In the genomic region with DNA sequence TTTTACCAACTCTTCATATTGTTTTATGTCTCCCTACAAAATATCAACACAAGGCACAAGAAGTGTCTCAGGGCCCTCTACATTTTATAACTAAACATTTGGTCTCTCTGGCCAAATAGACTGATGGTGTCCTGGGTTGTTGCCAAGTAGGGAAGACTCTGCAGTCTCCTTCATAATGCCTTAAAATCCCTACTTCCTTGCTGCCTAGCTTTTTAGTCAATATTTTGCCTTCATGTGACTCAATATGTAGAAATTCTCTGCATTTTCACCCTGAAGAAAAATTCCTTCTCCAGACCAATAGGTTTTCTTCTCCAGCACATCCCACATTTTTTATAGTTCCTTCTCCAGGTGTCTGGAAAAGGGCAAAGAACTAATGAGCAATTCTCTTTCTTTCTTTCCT, we compare ENCODE assay signal across 12 cellular contexts.
DNase-seq lines count a peak whose midpoint lies in the region; ATAC-seq and TF ChIP-seq lines count a peak whose summit lies in the region.
"Had no signal": no experiment of that assay in that cellular context is flagged by ENCODE, and none has a peak within 500 bp of the region (broad histone marks: within the 10 kb centered on the region; RNA-seq: fewer than 3 reads in every experiment).

No MANE protein-coding gene starts in this region.

- H3K18ac ChIP-seq in mesenchymal stem cell (ENCODE audit: low read depth in 1 of 2, low read length in 2 of 2), result no peak overlapping the region

- H2AK5ac ChIP-seq in mesenchymal stem cell (ENCODE audit: low read length, severe bottlenecking), result no peak overlapping the region

- H2BK5ac ChIP-seq in mesenchymal stem cell (ENCODE audit: low read depth, low read length, poor library complexity, severe bottlenecking), result no peak overlapping the region

- no peak overlapping the region for H2AFZ ChIP-seq in mesenchymal stem cell (ENCODE audit: low read depth, low read length)

- in situ Hi-C loops in brain microvascular endothelial cell (cut with HindIII; ENCODE audit: low pct_ligation_motif_present, low sequenced_read_pairs), result no loop called here

- no peak for ATAC-seq in GM21825 (IDR thresholded peaks at IDR 0.05; ENCODE audit: unreplicated experiment)

- no peak overlapping the region for H2BK120ac ChIP-seq in mesenchymal stem cell (ENCODE audit: low read depth, low read length)

- H2BK12ac ChIP-seq in mesenchymal stem cell (ENCODE audit: low read length in 2 of 2), result no peak overlapping the region

- peak overlapping the region; percentile 68 for H3K27ac ChIP-seq in brain microvascular endothelial cell
- H3K27ac ChIP-seq in mesenchymal stem cell (ENCODE audit: low read length, poor library complexity, severe bottlenecking), result peak overlapping the region; percentile 40
- no peak overlapping the region for H3K27ac ChIP-seq in WERI-Rb-1

- no peak overlapping the region for H4K8ac ChIP-seq in mesenchymal stem cell (ENCODE audit: low read length)

- H3K9me3 ChIP-seq in mesenchymal stem cell (ENCODE audit: control insufficient read depth, low read length) (no peaks in the 10 kb centered on the region), WERI-Rb-1 (ENCODE audit: severe bottlenecking) (no peaks in the 10 kb centered on the region)

- TF ChIP-seq CTCF in brain microvascular endothelial cell (IDR thresholded peaks at IDR 0.05; ENCODE audit: low read depth, low read length, missing control alignments), result no peak
- TF ChIP-seq CTCF in WERI-Rb-1 (IDR thresholded peaks at IDR 0.05; ENCODE audit: low read depth, low read length), result no peak

- DNase-seq in AG08395 (ENCODE audit: low spot score) (peak; percentile 57), M059J (ENCODE audit: low read depth) (peak; percentile 91), brain microvascular endothelial cell (peak; percentile 62), mesenchymal stem cell (peak; percentile 65), activated gamma-delta T cell (lab: John Stamatoyannopoulos, UW) (no peak), WERI-Rb-1 (no peak)
- DNase-seq in effector CD4-positive, alpha-beta T cell, result no peak
- DNase-seq: activated CD4-positive, alpha-beta T cell treated with anti-CD3 and anti-CD28 coated beads for 4 hours; activated T-cell treated with anti-CD3 and anti-CD28 coated beads, Interleukin-2, amount 50 U/mL, for 48 hours; GOT3; occipital lobe had no signal

- H3K27me3 ChIP-seq in brain microvascular endothelial cell (replicated peaks) (no peaks in the 10 kb centered on the region), mesenchymal stem cell (ENCODE audit: control insufficient read depth in 1 of 2, insufficient read depth in 1 of 2, low read length in 2 of 2) (no peaks in the 10 kb centered on the region), WERI-Rb-1 (ENCODE audit: insufficient read depth, low read depth, severe bottlenecking) (no peaks in the 10 kb centered on the region)

- peak overlapping the region; percentile 8 for H3K9ac ChIP-seq in mesenchymal stem cell (ENCODE audit: low read length)

- no peak overlapping the region for H2BK15ac ChIP-seq in mesenchymal stem cell (ENCODE audit: low read depth, poor library complexity, severe bottlenecking)

- no peak overlapping the region for H3K14ac ChIP-seq in mesenchymal stem cell (ENCODE audit: low read length in 2 of 2)

- no peak overlapping the region for H3K4me2 ChIP-seq in mesenchymal stem cell (ENCODE audit: low read length, poor library complexity, severe bottlenecking)

- peaks cover 14% of the 10 kb centered on the region for H3K36me3 ChIP-seq in brain microvascular endothelial cell (replicated peaks)
- peaks cover 0 to 9% of the 10 kb centered on the region in 2 experiments for H3K36me3 ChIP-seq in mesenchymal stem cell (ENCODE audit: control insufficient read depth in 1 of 2, insufficient read depth in 2 of 2, low read depth in 1 of 2, low read length in 2 of 2)
- H3K36me3 ChIP-seq in WERI-Rb-1, result no peaks in the 10 kb centered on the region

- peaks cover 6% of the 10 kb centered on the region for H3K4me1 ChIP-seq in mesenchymal stem cell (ENCODE audit: control insufficient read depth, insufficient read depth, low read depth, low read length)

- H3K4me3 ChIP-seq in brain microvascular endothelial cell (ENCODE audit: low read depth, low read length), result no peak overlapping the region
- H3K4me3 ChIP-seq in mesenchymal stem cell (ENCODE audit: insufficient read depth in 1 of 2, low read depth in 1 of 2, low read length in 2 of 2), result no peak overlapping the region
- no peak overlapping the region for H3K4me3 ChIP-seq in WERI-Rb-1 (ENCODE audit: low read depth, low read length)

- no peak overlapping the region for H3K4ac ChIP-seq in mesenchymal stem cell (ENCODE audit: low read depth in 1 of 2, low read length in 2 of 2)

- H3K23ac ChIP-seq in mesenchymal stem cell (ENCODE audit: low read length in 2 of 2), result no peak overlapping the region

- H3K79me1 ChIP-seq in mesenchymal stem cell (replicated peaks; ENCODE audit: low read length, poor library complexity, severe bottlenecking), result peaks cover 19% of the 10 kb centered on the region

- no peak overlapping the region for H4K91ac ChIP-seq in mesenchymal stem cell (ENCODE audit: low read length)

Comparison
In these comparisons a context has a peak if more than half of its experiments do, and no peak if none do; other contexts are left out.
1. DNase-seq: peak in AG08395 (single experiment), M059J (single experiment), brain microvascular endothelial cell (single experiment) and mesenchymal stem cell (single experiment); none in activated gamma-delta T cell (single experiment), WERI-Rb-1 (single experiment) and effector CD4-positive, alpha-beta T cell (single experiment).